9 cellular contexts compared by ENCODE assay signal in the genomic region with DNA sequence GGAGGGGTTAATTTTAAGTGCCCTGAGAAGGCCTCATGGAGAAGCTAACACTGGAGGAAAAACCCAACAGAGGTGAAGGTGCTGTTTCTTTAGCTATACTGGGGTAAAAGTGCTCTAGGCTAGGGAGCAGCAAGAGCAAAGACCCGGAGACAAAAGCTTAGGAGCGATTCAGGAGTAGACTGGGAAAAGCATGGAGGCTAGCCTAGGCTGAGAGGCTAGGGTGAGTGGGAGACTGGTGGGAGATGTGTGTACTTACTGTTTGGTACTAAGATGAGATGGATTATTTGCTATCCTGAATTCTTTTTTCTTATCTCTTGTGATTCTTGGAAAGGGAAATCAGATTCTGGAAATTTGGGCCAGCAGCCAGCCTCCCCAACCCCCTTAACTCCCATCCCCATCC. TPM values are rescaled to one million over a fixed set of nuclear protein-coding genes. Genes with fewer than 3 reads are reported as not detected.
DNase-seq lines count a peak whose midpoint lies in the region; ATAC-seq and TF ChIP-seq lines count a peak whose summit lies in the region.
"Had no signal": no experiment of that assay in that cellular context is flagged by ENCODE, and none has a peak within 500 bp of the region (broad histone marks: within the 10 kb centered on the region; RNA-seq: fewer than 3 reads in every experiment).

No MANE protein-coding gene starts in this region.

- H3K9me3 ChIP-seq in Caco-2 (no peaks in the 10 kb centered on the region), Karpas-422 (ENCODE audit: low read length) (no peaks in the 10 kb centered on the region)

- intact Hi-C loops in Caco-2 (cut with micrococcal nuclease; ENCODE audit: unreplicated experiment): no loop called here

- no peaks in the 10 kb centered on the region for H3K9me2 ChIP-seq in Karpas-422 (replicated peaks; ENCODE audit: insufficient read depth, low read length)

- DNase-seq in Caco-2 (no peak), Karpas-422 (no peak), left lobe of liver (ENCODE audit: low spot score) (no peak), substantia nigra (lab: John Stamatoyannopoulos, UW) (no peak)
- DNase-seq in central memory CD8-positive, alpha-beta T cell (ENCODE audit: low spot score in 2 of 2): no peak
- no peak for DNase-seq in effector memory CD8-positive, alpha-beta T cell
- no peak for DNase-seq in stimulated activated CD4-positive, alpha-beta T cell treated with anti-CD3 and anti-CD28 coated beads, Interleukin-4, amount 100 ng/mL, for 24 hours
- DNase-seq: NCI-H1417 treated with DMSO at 0.1 percent for 48 hours had no signal

- H3K4me2 ChIP-seq in Karpas-422 (ENCODE audit: low read depth, low read length, poor library complexity, severe bottlenecking): peak overlapping the region; percentile 73

- H3K4me1 Mint-ChIP-seq in Caco-2 (ENCODE audit: low read depth, unreplicated experiment) (peaks cover 20% of the 10 kb centered on the region), nephron (peaks cover 30% of the 10 kb centered on the region)
- H3K4me1 Mint-ChIP-seq in central memory CD8-positive, alpha-beta T cell: peaks cover 38% of the 10 kb centered on the region
- peaks cover 38 to 42% of the 10 kb centered on the region in 2 donors for H3K4me1 Mint-ChIP-seq in effector memory CD8-positive, alpha-beta T cell (ENCODE audit: low read depth in 2 of 2)

- no peaks in the 10 kb centered on the region for H3K36me3 ChIP-seq in Caco-2 (ENCODE audit: control insufficient read depth, insufficient read depth, low read length)
- peaks cover 15% of the 10 kb centered on the region for H3K36me3 ChIP-seq in Karpas-422 (ENCODE audit: insufficient read depth, low read length)

- peaks cover 6% of the 10 kb centered on the region; the same call in 1 of the 2 replicates for H3K4me1 ChIP-seq in Caco-2
- peaks cover 24% of the 10 kb centered on the region for H3K4me1 ChIP-seq in Karpas-422 (ENCODE audit: low read length)

- H3K27me3 ChIP-seq in Caco-2 (replicated peaks; ENCODE audit: control insufficient read depth, insufficient read depth, low read length): no peaks in the 10 kb centered on the region
- no peaks in the 10 kb centered on the region for H3K27me3 ChIP-seq in Karpas-422 (ENCODE audit: low read length)

- ATAC-seq in central memory CD8-positive, alpha-beta T cell (replicated peaks; ENCODE audit: extremely low read depth, poor library complexity, severe bottlenecking): no peak
- no peak for ATAC-seq in left lobe of liver
- no peak for ATAC-seq in effector memory CD8-positive, alpha-beta T cell (replicated peaks)

- BruUV-seq in Caco-2 (replicated peaks; lab: Mats Ljungman, UMichigan): no TSS peak

- TF ChIP-seq CTCF in Caco-2 (IDR thresholded peaks at IDR 0.05; ENCODE audit: insufficient read depth in 1 of 2, low read depth in 1 of 2, low read length in 1 of 2, severe bottlenecking in 1 of 2, unreplicated experiment in 1 of 2) (no peak), nephron (IDR thresholded peaks at IDR 0.05; ENCODE audit: unreplicated experiment in 3 of 3) (no peak)

- H3K9me3 Mint-ChIP-seq in Caco-2 (ENCODE audit: unreplicated experiment) (no peaks in the 10 kb centered on the region), nephron (no peaks in the 10 kb centered on the region)
- peaks cover 5% of the 10 kb centered on the region for H3K9me3 Mint-ChIP-seq in central memory CD8-positive, alpha-beta T cell
- H3K9me3 Mint-ChIP-seq in effector memory CD8-positive, alpha-beta T cell: no peaks in the 10 kb centered on the region

- no peak overlapping the region; the same call in 1 of the 2 replicates for H3K4me3 ChIP-seq in Caco-2 (ENCODE audit: low read depth, low read length)
- peak overlapping the region; percentile 92 for H3K4me3 ChIP-seq in Karpas-422 (ENCODE audit: low read length)

- POLR2A ChIA-PET in Caco-2 (lab: Charles Lee): interaction anchor here (0.6 kb wide), 1 partner anchor 42 kb away, joined by 3 read pairs; no protein-coding TSS in a partner anchor

- no peaks in the 10 kb centered on the region for H4K20me1 ChIP-seq in Karpas-422 (ENCODE audit: insufficient read depth, low read depth, low read length)

- H3K36me3 Mint-ChIP-seq in Caco-2 (ENCODE audit: insufficient read depth, unreplicated experiment): peaks cover 7% of the 10 kb centered on the region
- peaks cover 21% of the 10 kb centered on the region for H3K36me3 Mint-ChIP-seq in central memory CD8-positive, alpha-beta T cell (ENCODE audit: insufficient read depth)
- H3K36me3 Mint-ChIP-seq in nephron (ENCODE audit: low read depth): peaks cover 20% of the 10 kb centered on the region
- H3K36me3 Mint-ChIP-seq in effector memory CD8-positive, alpha-beta T cell (ENCODE audit: insufficient read depth): peaks cover 27% of the 10 kb centered on the region

- CTCF ChIA-PET in Caco-2 (lab: Charles Lee): no interaction called here

- no peak overlapping the region for H3K27ac ChIP-seq in Karpas-422 (ENCODE audit: low read length)
- H3K27ac ChIP-seq in substantia nigra (ENCODE audit: low read depth, low read length, poor library complexity, severe bottlenecking): no peak overlapping the region

- H3K27ac Mint-ChIP-seq in Caco-2 (ENCODE audit: unreplicated experiment): peak overlapping the region; percentile 23
- peak overlapping the region; percentile 47 for H3K27ac Mint-ChIP-seq in central memory CD8-positive, alpha-beta T cell (ENCODE audit: low read depth)
- H3K27ac Mint-ChIP-seq in nephron: peak overlapping the region; percentile 45 to 94 (median 90)
- H3K27ac Mint-ChIP-seq in effector memory CD8-positive, alpha-beta T cell: peak overlapping the region in 1 of 2 donors; percentile 89

- no peak overlapping the region for H2AFZ ChIP-seq in Karpas-422 (ENCODE audit: low read length)

- H3K9ac ChIP-seq in Karpas-422 (ENCODE audit: low read length): peak overlapping the region; percentile 89

- H3K4me3 Mint-ChIP-seq in Caco-2 (ENCODE audit: unreplicated experiment) (peak overlapping the region; percentile 88), nephron (peak overlapping the region; percentile 98)
- peak overlapping the region; percentile 93 for H3K4me3 Mint-ChIP-seq in central memory CD8-positive, alpha-beta T cell
- peak overlapping the region in 1 of 2 donors; percentile 91 for H3K4me3 Mint-ChIP-seq in effector memory CD8-positive, alpha-beta T cell

- no peaks in the 10 kb centered on the region for H3K27me3 Mint-ChIP-seq in Caco-2 (ENCODE audit: insufficient read depth, unreplicated experiment)
- H3K27me3 Mint-ChIP-seq in central memory CD8-positive, alpha-beta T cell: no peaks in the 10 kb centered on the region
- peaks cover 3% of the 10 kb centered on the region for H3K27me3 Mint-ChIP-seq in nephron (ENCODE audit: low read depth)
- H3K27me3 Mint-ChIP-seq in effector memory CD8-positive, alpha-beta T cell: no peaks in the 10 kb centered on the region

- peaks cover 67% of the 10 kb centered on the region for H3K79me2 ChIP-seq in Karpas-422 (ENCODE audit: low read length)

RNA-seq across cellular contexts. Expression of a gene that starts 2.0 kb away (rescaled TPM):
- total RNA-seq in Caco-2 (2022): 39.0 and 40.4 TPM in 2 replicates
- total RNA-seq in Karpas-422 (2014; rRNA removed; shearing (Covaris generic); ENCODE audit: low replicate concordance): 51.5 and 59.6 TPM in 2 replicates
- total RNA-seq in left lobe of liver: 27.8 TPM
